In genomic region chr18:23406271-23406787, GRCh38 we compare ENCODE assay signal across 15 cellular contexts. TPM values are rescaled to one million over a fixed set of nuclear protein-coding genes. Genes with fewer than 3 reads are reported as not detected.
DNase-seq lines count a peak whose midpoint lies in the region; ATAC-seq and TF ChIP-seq lines count a peak whose summit lies in the region.
"Had no signal": no experiment of that assay in that cellular context is flagged by ENCODE, and none has a peak within 500 bp of the region (broad histone marks: within the 10 kb centered on the region; RNA-seq: fewer than 3 reads in every experiment).

No MANE protein-coding gene starts in this region.

- no peaks in the 10 kb centered on the region for H3K36me3 ChIP-seq in right lobe of liver
- H3K36me3 ChIP-seq: BLaER1, uterus had no signal

- WGBS in right lobe of liver (ENCODE audit: insufficient coverage, low coverage, low lambda C conversion rate, missing lambda C conversion rate) = 34% methylated on average over 2 of the region's 2 CpGs

- no peak for TF ChIP-seq POLR2A in right lobe of liver (IDR thresholded peaks at IDR 0.05)

- peaks cover 0 to 11% (median 0%) of the 10 kb centered on the region in 4 donors for H3K4me1 ChIP-seq in right lobe of liver
- H3K4me1 ChIP-seq: uterus had no signal

- intact Hi-C loops in right lobe of liver (cut with DNase I) = no loop called here

- no peaks in the 10 kb centered on the region for H3K9me3 ChIP-seq in right lobe of liver
- H3K9me3 ChIP-seq: BLaER1, uterus had no signal

- ATAC-seq in right lobe of liver (peak; percentile 21 to 61 (median 40)), GM19324 (IDR thresholded peaks at IDR 0.05; ENCODE audit: low FRiP score, unreplicated experiment) (no peak), GM21381 (IDR thresholded peaks at IDR 0.05; ENCODE audit: unreplicated experiment) (no peak)
- ATAC-seq: sciatic nerve had no signal

- no peak overlapping the region for H3K27ac ChIP-seq in right lobe of liver
- H3K27ac ChIP-seq: BLaER1, uterus had no signal

- DNase-seq in Caki2 (ENCODE audit: low read depth) = peak; percentile 34
- peak; percentile 32 for DNase-seq in LHCN-M2 (ENCODE audit: low read depth)
- peak; percentile 88 for DNase-seq in choroid plexus epithelial cell (ENCODE audit: low read depth)
- no peak for DNase-seq in right lobe of liver
- DNase-seq in SHP77 (lab: John Stamatoyannopoulos, UW) = no peak
- DNase-seq in inferior parietal cortex (ENCODE audit: extremely low spot score) = no peak
- DNase-seq: activated CD4-positive, alpha-beta memory T cell treated with anti-CD3 and anti-CD28 coated beads for 36 hours; DND-41; NCI-H446; stimulated activated CD4-positive, alpha-beta T cell treated with anti-CD3 and anti-CD28 coated beads, Interleukin-4, amount 100 ng/mL, for 4 hours; uterus had no signal

- TF ChIP-seq CTCF in choroid plexus epithelial cell (conservative IDR thresholded peaks at IDR 0.05; ENCODE audit: low read depth, low read length) (no peak), right lobe of liver (IDR thresholded peaks at IDR 0.05) (no peak)

- in situ Hi-C loops in Caki2 (cut with HindIII; ENCODE audit: low pct_unique_long_range_greater_than_20kb, low sequenced_read_pairs) = no loop called here

- H3K4me3 ChIP-seq in choroid plexus epithelial cell (ENCODE audit: low read depth, low read length) = no peak overlapping the region
- no peak overlapping the region for H3K4me3 ChIP-seq in right lobe of liver
- H3K4me3 ChIP-seq: BLaER1, uterus had no signal

- H3K27me3 ChIP-seq in right lobe of liver = no peaks in the 10 kb centered on the region
- H3K27me3 ChIP-seq: BLaER1, uterus had no signal

RNA-seq across cellular contexts. Expression of gene RIOK3, which starts 46.8 kb away (rescaled TPM):
- total RNA-seq in Caki2 (2014; rRNA removed; shearing (Covaris generic); ENCODE audit: low replicate concordance) = 25.9 and 26.1 TPM in 2 replicates
- total RNA-seq in LHCN-M2 (2014; rRNA removed) = 42.3 and 50.6 TPM in 2 replicates
- 36.6 TPM for polyA plus RNA-seq in LHCN-M2 (2012)
- total RNA-seq in right lobe of liver = 10 to 100 TPM; 41.3 to 59.5 (median 50.4) TPM

Comparison
In these comparisons a context has a peak if more than half of its experiments do, and no peak if none do; other contexts are left out.
1. DNase-seq: peak in Caki2 (single experiment), LHCN-M2 (single experiment) and choroid plexus epithelial cell (single experiment); none in right lobe of liver (0 of 3), SHP77 (0 of 2) and inferior parietal cortex (single experiment).
2. ATAC-seq: peak in right lobe of liver (4 of 4); none in GM19324 (single experiment) and GM21381 (single experiment).